24 cellular contexts compared by ENCODE assay signal in genomic region chr20:47777220-47777619, GRCh38. TPM values are rescaled to one million over a fixed set of nuclear protein-coding genes. Genes with fewer than 3 reads are reported as not detected.
DNase-seq lines count a peak whose midpoint lies in the region; ATAC-seq, FAIRE-seq and TF ChIP-seq lines count a peak whose summit lies in the region.
"Had no signal": no experiment of that assay in that cellular context is flagged by ENCODE, and none has a peak within 500 bp of the region (broad histone marks: within the 10 kb centered on the region; RNA-seq: fewer than 3 reads in every experiment).

No MANE protein-coding gene starts in this region.

- H3K9ac ChIP-seq in MM.1S (ENCODE audit: low read length), result no peak overlapping the region
- no peak overlapping the region for H3K9ac ChIP-seq in H1 (replicated peaks in 1 of 4; ENCODE audit: extremely low read depth in 1 of 4, low read depth in 3 of 4, low read length in 3 of 4)

- no peaks in the 10 kb centered on the region for H3K23me2 ChIP-seq in H1 (ENCODE audit: low read depth, low read length)

- TF ChIP-seq POLR2A in H1 (IDR thresholded peaks at IDR 0.05; ENCODE audit: control extremely low read depth in 1 of 2, low read depth in 2 of 2, low read length in 2 of 2) (no peak), transverse colon (IDR thresholded peaks at IDR 0.05) (no peak)

- H3K14ac ChIP-seq in H1 (ENCODE audit: insufficient read length), result no peak overlapping the region

- DNase-seq in MM.1S (no peak), WTC11 (ENCODE audit: low spot score) (no peak), H1 (ENCODE audit: low read depth in 1 of 2, low spot score in 2 of 2) (no peak), transverse colon (no peak), H7 (no peak), HuH-7.5 (ENCODE audit: low spot score) (no peak)
- DNase-seq: ACHN; BE2C; C1 segment of cervical spinal cord; Caco-2; CD4-positive, alpha-beta T cell; DMS153; DMS79; GDM1; GOT3; KG1 had no signal

- TF ChIP-seq RAD21 in H1 (IDR thresholded peaks at IDR 0.05 in 1 of 2, conservative IDR thresholded peaks at IDR 0.05 in 1 of 2; ENCODE audit: low read depth in 2 of 2, low read length in 2 of 2), result no peak

- H3K36me3 Mint-ChIP-seq in WTC11, result no peaks in the 10 kb centered on the region

- POLR2A ChIA-PET in WTC11 (lab: Charles Lee), result no interaction called here
- POLR2A ChIA-PET in H1 (lab: Charles Lee; ENCODE audit: partially characterized antibody), result interaction anchor here (0.8 kb wide), 1 partner anchor 9 kb away, joined by 3 read pairs; no protein-coding TSS in a partner anchor

- TF ChIP-seq CTCF in MM.1S (IDR thresholded peaks at IDR 0.05; ENCODE audit: low read length) (no peak), WTC11 (IDR thresholded peaks at IDR 0.05) (no peak), H1 (IDR thresholded peaks at IDR 0.05; ENCODE audit: control extremely low read depth in 1 of 3, insufficient read depth in 1 of 3, low read depth in 1 of 3, low read length in 3 of 3) (no peak), transverse colon (IDR thresholded peaks at IDR 0.05) (no peak)

- FAIRE-seq in H1 (lab: Jason Lieb, UNC), result no peak
- FAIRE-seq: A204.1, D721Med, GM12892, GM18507 had no signal

- H3K4me3 ChIP-seq in MM.1S (ENCODE audit: low read length) (no peak overlapping the region), H1 (ENCODE audit: extremely low read depth in 1 of 4, insufficient read depth in 2 of 4, low read depth in 3 of 4, low read length in 4 of 4) (no peak overlapping the region), transverse colon (no peak overlapping the region), H7 (ENCODE audit: insufficient read depth, low read depth, low read length) (no peak overlapping the region)
- H3K4me3 ChIP-seq: HAP-1 had no signal

- H3K4me1 Mint-ChIP-seq in WTC11, result peaks cover 12% of the 10 kb centered on the region
- H3K4me1 Mint-ChIP-seq: IgD-negative memory B cell had no signal

- H3K4me3 Mint-ChIP-seq in WTC11, result no peak overlapping the region
- H3K4me3 Mint-ChIP-seq: CD4-positive, alpha-beta T cell; IgD-negative memory B cell had no signal

- H2AFZ ChIP-seq in MM.1S (ENCODE audit: low read length) (no peak overlapping the region), H1 (ENCODE audit: low read length) (no peak overlapping the region)

- H3K4me2 ChIP-seq in MM.1S (ENCODE audit: low read depth, low read length) (peak overlapping the region; percentile 32), H1 (ENCODE audit: insufficient read depth in 1 of 2, low read depth in 2 of 2, low read length in 2 of 2) (no peak overlapping the region)

- no peak overlapping the region for H3K56ac ChIP-seq in H1 (replicated peaks; ENCODE audit: insufficient read length, low read depth, low read length)

- H3K27me3 ChIP-seq in MM.1S (replicated peaks; ENCODE audit: insufficient read depth, low read length) (no peaks in the 10 kb centered on the region), H1 (replicated peaks in 1 of 4; ENCODE audit: control insufficient read depth in 3 of 4, extremely low read depth in 1 of 4, insufficient read depth in 3 of 4, low read length in 3 of 4) (no peaks in the 10 kb centered on the region), transverse colon (no peaks in the 10 kb centered on the region), H7 (ENCODE audit: control insufficient read depth, insufficient read depth, low read length) (no peaks in the 10 kb centered on the region)
- H3K27me3 ChIP-seq: BE2C had no signal

- H4K8ac ChIP-seq in H1 (ENCODE audit: extremely low read depth, insufficient read depth, low read length), result no peak overlapping the region

- no peak overlapping the region for H2BK5ac ChIP-seq in H1 (ENCODE audit: low read depth, low read length)

- H4K5ac ChIP-seq in H1 (ENCODE audit: insufficient read length, low read depth, low read length), result no peak overlapping the region

- CTCF ChIA-PET in WTC11 (lab: Charles Lee) (interaction anchor here (1.3 kb wide), 1 partner anchor 52 kb away, joined by 3 read pairs; no protein-coding TSS in a partner anchor), H1 (lab: Charles Lee; ENCODE audit: partially characterized antibody) (interaction anchor here (0.6 to 3.2 kb wide), 8 partner anchors 9 to 880 kb away, joined by 3 to 14 read pairs (median 4); no protein-coding TSS in a partner anchor)

- no peak overlapping the region for H3K18ac ChIP-seq in H1 (ENCODE audit: extremely low read depth, low read length)

- 84% methylated on average over 4 of the region's 4 CpGs; no CpG with 5 or more reads in 1 of the 2 experiments for WGBS in H1 (ENCODE audit: extremely low coverage in 1 of 2, insufficient coverage in 1 of 2, insufficient read length in 1 of 2, insufficient replicate concordance in 2 of 2, low coverage in 1 of 2, low lambda C conversion rate in 2 of 2, missing lambda C conversion rate in 1 of 2), 2 experiments
- WGBS in transverse colon (ENCODE audit: low coverage in 1 of 2), 2 donors, result 79 to 83% methylated on average over 4 of the region's 4 CpGs

- H3K79me1 ChIP-seq in H1 (ENCODE audit: low read depth, low read length), result no peaks in the 10 kb centered on the region

- no peak overlapping the region for H2BK12ac ChIP-seq in H1 (ENCODE audit: low read depth, low read length)

- H4K91ac ChIP-seq in H1 (replicated peaks; ENCODE audit: insufficient read length, low read length), result no peak overlapping the region

- H4K20me1 ChIP-seq in MM.1S (ENCODE audit: insufficient read depth, low read length), result no peaks in the 10 kb centered on the region
- H4K20me1 ChIP-seq in H1 (replicated peaks in 1 of 2; ENCODE audit: control insufficient read depth in 1 of 2, insufficient read depth in 2 of 2, low read length in 2 of 2), result no peaks in the 10 kb centered on the region

- intact Hi-C loops in transverse colon (cut with DNase I; ENCODE audit: low total_unique reads), result no loop called here

- no peaks in the 10 kb centered on the region for H3K9me3 ChIP-seq in MM.1S (replicated peaks; ENCODE audit: insufficient read depth, low read length)
- H3K9me3 ChIP-seq in H1 (ENCODE audit: insufficient read depth in 2 of 2, low read depth in 1 of 2, low read length in 1 of 2), result no peaks in the 10 kb centered on the region
- no peaks in the 10 kb centered on the region for H3K9me3 ChIP-seq in transverse colon
- H3K9me3 ChIP-seq: BE2C, Caco-2, HAP-1 had no signal

- H3K9me2 ChIP-seq in MM.1S (replicated peaks; ENCODE audit: insufficient read depth, low read length), result no peaks in the 10 kb centered on the region

- H3K79me2 ChIP-seq in MM.1S (ENCODE audit: low read length) (peaks cover 100% of the 10 kb centered on the region), H1 (ENCODE audit: control insufficient read depth in 1 of 2, insufficient read depth in 2 of 2, low read length in 2 of 2) (no peaks in the 10 kb centered on the region)

- in situ Hi-C loops in transverse colon (cut with MboI; ENCODE audit: low pct_ligation_motif_present in 1 of 4, low pct_unique_long_range_greater_than_20kb in 1 of 4, low sequenced_read_pairs in 3 of 4), result no loop called here

- no peak overlapping the region for H3K23ac ChIP-seq in H1 (ENCODE audit: insufficient read length)

- peaks cover 21% of the 10 kb centered on the region for H3K36me3 ChIP-seq in MM.1S (replicated peaks; ENCODE audit: insufficient read depth, low read length)
- H3K36me3 ChIP-seq in H1 (ENCODE audit: control insufficient read depth in 2 of 4, insufficient read depth in 4 of 4, low read length in 3 of 4), result no peaks in the 10 kb centered on the region
- H3K36me3 ChIP-seq in transverse colon, result no peaks in the 10 kb centered on the region
- no peaks in the 10 kb centered on the region for H3K36me3 ChIP-seq in H7 (replicated peaks; ENCODE audit: control insufficient read depth, insufficient read depth, low read length)
- H3K36me3 ChIP-seq: BE2C, HAP-1 had no signal

- H3K9me3 Mint-ChIP-seq in WTC11, result peaks cover 7% of the 10 kb centered on the region
- H3K9me3 Mint-ChIP-seq: CD4-positive, alpha-beta T cell had no signal

- ATAC-seq in WTC11 (no peak), GM21515 (IDR thresholded peaks at IDR 0.05; ENCODE audit: unreplicated experiment) (no peak)

- TF ChIP-seq EP300 in H1 (IDR thresholded peaks at IDR 0.05; ENCODE audit: borderline replicate concordance in 1 of 2, low read depth in 2 of 2, low read length in 2 of 2) (no peak), transverse colon (IDR thresholded peaks at IDR 0.05; ENCODE audit: low read depth) (no peak)

- H2BK120ac ChIP-seq in H1 (replicated peaks; ENCODE audit: low read depth, low read length), result no peak overlapping the region

- no peak overlapping the region for H3K4ac ChIP-seq in H1 (replicated peaks; ENCODE audit: insufficient read length, low read depth, low read length)

- no peak overlapping the region for H3K27ac Mint-ChIP-seq in WTC11
- H3K27ac Mint-ChIP-seq: CD4-positive, alpha-beta T cell; IgD-negative memory B cell had no signal

- no peak overlapping the region for H2AK5ac ChIP-seq in H1 (ENCODE audit: low read depth, low read length)

- no peak overlapping the region for H2BK15ac ChIP-seq in H1 (ENCODE audit: low read length)

- peaks cover 33% of the 10 kb centered on the region for H3K4me1 ChIP-seq in MM.1S (ENCODE audit: low read length)
- H3K4me1 ChIP-seq in H1 (replicated peaks in 1 of 4; ENCODE audit: control insufficient read depth in 3 of 4, insufficient read depth in 4 of 4, low read length in 3 of 4), result no peaks in the 10 kb centered on the region
- H3K4me1 ChIP-seq in transverse colon, result peaks cover 4 to 49% (median 28%) of the 10 kb centered on the region in 4 donors
- H3K4me1 ChIP-seq: BE2C had no signal

- peak overlapping the region; percentile 75; the same call in 1 of the 2 replicates for H3K27ac ChIP-seq in MM.1S (ENCODE audit: low read length)
- H3K27ac ChIP-seq in H1 (ENCODE audit: low read depth, low read length), result no peak overlapping the region
- peak overlapping the region; percentile 32 to 65 (median 48) for H3K27ac ChIP-seq in transverse colon
- H3K27ac ChIP-seq: HL-60 had no signal

- no peak overlapping the region for H2BK20ac ChIP-seq in H1 (ENCODE audit: low read length)

- H3F3A ChIP-seq in MM.1S (ENCODE audit: insufficient read depth, low read length), result peaks cover 34% of the 10 kb centered on the region

- H3K27me3 Mint-ChIP-seq in WTC11 (ENCODE audit: low read depth), result no peaks in the 10 kb centered on the region

TF ChIP-seq in WTC11, 78 proteins besides CTCF, POLR2A, EP300 and RAD21 (continues in another document):
- TF ChIP-seq GTF2I (CRISPR knock-in tag; conservative IDR thresholded peaks at IDR 0.05), result peak; percentile 83

RNA-seq across cellular contexts. Expression of gene SULF2, which starts 8.1 kb away (rescaled TPM):
- 36.0 to 38.1 TPM (median 37.5 TPM) in 3 replicates for total RNA-seq in WTC11 (2021)
- 27.1 and 28.2 TPM in 2 replicates for total RNA-seq in H1 (2021; fragmentation: NEBNext Ultra II Directional; extraction: Animal tissue kit (Norgen Biotek cat#: 25700))
- 15.7 and 29.0 TPM in 2 replicates for polyA plus RNA-seq in H1 (2011; rRNA removed)
- 11.1 TPM for polyA plus RNA-seq in H1 (2011; cell fraction: cytosol; rRNA removed)
- polyA plus RNA-seq in H1 (2011; cell fraction: nucleus; rRNA removed), result 33.9 TPM
- polyA plus RNA-seq in H1 (2012, experiment 1 of 2), result 23.8 to 30.2 TPM (median 28.1 TPM) in 4 replicates
- polyA plus RNA-seq in H1 (2012, experiment 2 of 2), result 12.7 TPM
- polyA plus RNA-seq in H1 (2013, experiment 1 of 2), result 37.3 TPM
- polyA plus RNA-seq in H1 (2013, experiment 2 of 2), result 40.1 TPM
- polyA minus RNA-seq in H1 (2011; rRNA and poly(A)+ RNA removed), result 14.7 and 19.0 TPM in 2 replicates
- 18.0 TPM for polyA minus RNA-seq in H1 (2011; cell fraction: cytosol; rRNA and poly(A)+ RNA removed)
- polyA minus RNA-seq in H1 (2011; cell fraction: nucleus; rRNA and poly(A)+ RNA removed), result 26.7 TPM
- 100 to 1,000 TPM; 103 to 257 (median 191) TPM for total RNA-seq in transverse colon
- 23.9 and 52.0 TPM in 2 replicates for total RNA-seq in H7 (2014; rRNA removed; shearing (Covaris generic))
